11 cellular contexts compared by ENCODE assay signal in genomic region chr22:47333625-47334024, GRCh38.
DNase-seq lines count a peak whose midpoint lies in the region; ATAC-seq, FAIRE-seq and TF ChIP-seq lines count a peak whose summit lies in the region.
"Had no signal": no experiment of that assay in that cellular context is flagged by ENCODE, and none has a peak within 500 bp of the region (broad histone marks: within the 10 kb centered on the region; RNA-seq: fewer than 3 reads in every experiment).

No MANE protein-coding gene starts in this region.

- H3K9me1 ChIP-seq in keratinocyte (ENCODE audit: control insufficient read depth, extremely low read depth, insufficient read depth, low read length): no peaks in the 10 kb centered on the region

- no peak overlapping the region for H3K4me3 ChIP-seq in keratinocyte (ENCODE audit: control insufficient read depth in 2 of 3, extremely low read depth in 1 of 3, insufficient read depth in 2 of 3, low read depth in 1 of 3, low read length in 3 of 3)
- H3K4me3 ChIP-seq: esophagus squamous epithelium, lung had no signal

- DNase-seq in DMS153 (lab: John Stamatoyannopoulos, UW) (peak; percentile 93), NCI-H1092 (lab: John Stamatoyannopoulos, UW) (peak; percentile 21), SK-MEL-5 (ENCODE audit: low read depth, low spot score) (peak; percentile 41), keratinocyte (ENCODE audit: low read depth, low spot score) (peak; percentile 15), nucleus accumbens (lab: John Stamatoyannopoulos, UW) (no peak)
- DNase-seq in stimulated activated effector memory CD8-positive, alpha-beta T cell treated with anti-CD3 and anti-CD28 coated beads, Interleukin-12 subunit alpha, Interleukin-12 subunit beta, amount 100 ng/mL, for 72 hours (ENCODE audit: low spot score in 2 of 2): no peak
- DNase-seq: activated CD4-positive, alpha-beta T cell treated with anti-CD3 and anti-CD28 coated beads for 48 hours; esophagus squamous epithelium had no signal

- no peak overlapping the region for H3K4me3 Mint-ChIP-seq in stimulated activated effector memory CD8-positive, alpha-beta T cell treated with anti-CD3 and anti-CD28 coated beads, Interleukin-12 subunit alpha, Interleukin-12 subunit beta, amount 100 ng/mL, for 72 hours

- ATAC-seq in GM21423 (IDR thresholded peaks at IDR 0.05; ENCODE audit: unreplicated experiment) (no peak), GM18498 (IDR thresholded peaks at IDR 0.05; ENCODE audit: unreplicated experiment) (no peak)
- ATAC-seq in stimulated activated effector memory CD8-positive, alpha-beta T cell treated with anti-CD3 and anti-CD28 coated beads, Interleukin-12 subunit alpha, Interleukin-12 subunit beta, amount 100 ng/mL, for 72 hours: no peak

- no peak overlapping the region for H3K9ac ChIP-seq in keratinocyte (ENCODE audit: control insufficient read depth, extremely low read depth, insufficient read depth, low read length)

- peaks cover 6% of the 10 kb centered on the region for H3K4me1 ChIP-seq in keratinocyte (ENCODE audit: control insufficient read depth, extremely low read depth, insufficient read depth, low read length)

- H3K79me2 ChIP-seq in keratinocyte (ENCODE audit: control insufficient read depth, insufficient read depth, low read length): no peaks in the 10 kb centered on the region

- peaks cover 6% of the 10 kb centered on the region for H3K9me3 ChIP-seq in keratinocyte (ENCODE audit: control insufficient read depth, low read depth, low read length)

- dilution Hi-C loops in keratinocyte (cut with MboI; ENCODE audit: extremely low pct_ligation_motif_present, low sequenced_read_pairs): no loop called here

- no peak overlapping the region for H3K4me2 ChIP-seq in keratinocyte (ENCODE audit: control insufficient read depth, extremely low read depth, insufficient read depth, low read depth, low read length)

- TF ChIP-seq CTCF in keratinocyte (optimal IDR thresholded peaks at IDR 0.05 in 1 of 3, IDR thresholded peaks at IDR 0.05 in 1 of 3, conservative IDR thresholded peaks at IDR 0.05 in 1 of 3; ENCODE audit: extremely low read depth in 1 of 3, insufficient read depth in 2 of 3, low read length in 3 of 3): no peak

- no peaks in the 10 kb centered on the region for H3K36me3 ChIP-seq in keratinocyte (ENCODE audit: control insufficient read depth in 2 of 2, extremely low read depth in 1 of 2, insufficient read depth in 2 of 2, low read length in 2 of 2)
- H3K36me3 ChIP-seq: esophagus squamous epithelium had no signal

- no peak for FAIRE-seq in keratinocyte (lab: Jason Lieb, UNC)

- no peaks in the 10 kb centered on the region for H3K27me3 ChIP-seq in keratinocyte (ENCODE audit: control insufficient read depth, extremely low read depth, insufficient read depth, low read length)

- H3K4me1 Mint-ChIP-seq in stimulated activated effector memory CD8-positive, alpha-beta T cell treated with anti-CD3 and anti-CD28 coated beads, Interleukin-12 subunit alpha, Interleukin-12 subunit beta, amount 100 ng/mL, for 72 hours: no peaks in the 10 kb centered on the region

- H3K36me3 Mint-ChIP-seq in stimulated activated effector memory CD8-positive, alpha-beta T cell treated with anti-CD3 and anti-CD28 coated beads, Interleukin-12 subunit alpha, Interleukin-12 subunit beta, amount 100 ng/mL, for 72 hours: no peaks in the 10 kb centered on the region

- peaks cover 7% of the 10 kb centered on the region for H3K9me3 Mint-ChIP-seq in stimulated activated effector memory CD8-positive, alpha-beta T cell treated with anti-CD3 and anti-CD28 coated beads, Interleukin-12 subunit alpha, Interleukin-12 subunit beta, amount 100 ng/mL, for 72 hours

- H2AFZ ChIP-seq in keratinocyte (ENCODE audit: control insufficient read depth, low read length): no peak overlapping the region

- no peaks in the 10 kb centered on the region for H4K20me1 ChIP-seq in keratinocyte (ENCODE audit: control insufficient read depth, extremely low read depth, insufficient read depth, low read length)

- no peak overlapping the region for H3K27ac Mint-ChIP-seq in stimulated activated effector memory CD8-positive, alpha-beta T cell treated with anti-CD3 and anti-CD28 coated beads, Interleukin-12 subunit alpha, Interleukin-12 subunit beta, amount 100 ng/mL, for 72 hours

- in situ Hi-C loops in SK-MEL-5 (cut with HindIII; ENCODE audit: low pct_unique_long_range_greater_than_20kb, low sequenced_read_pairs): no loop called here

- no peak overlapping the region for H3K27ac ChIP-seq in keratinocyte (ENCODE audit: control insufficient read depth, insufficient read depth, low read length)

Comparison
In these comparisons a context has a peak if more than half of its experiments do, and no peak if none do; other contexts are left out.
1. DNase-seq: peak in DMS153 (single experiment), NCI-H1092 (single experiment), SK-MEL-5 (single experiment) and keratinocyte (single experiment); none in nucleus accumbens (0 of 56) and stimulated activated effector memory CD8-positive, alpha-beta T cell treated with anti-CD3 and anti-CD28 coated beads, Interleukin-12 subunit alpha, Interleukin-12 subunit beta, amount 100 ng/mL, for 72 hours (0 of 2).